ENCODE assay signal across 8 cellular contexts in genomic region chr20:41135888-41136243, GRCh38. TPM values are rescaled to one million over a fixed set of nuclear protein-coding genes. Genes with fewer than 3 reads are reported as not detected.
DNase-seq lines count a peak whose midpoint lies in the region; ATAC-seq, FAIRE-seq and TF ChIP-seq lines count a peak whose summit lies in the region.
"Had no signal": no experiment of that assay in that cellular context is flagged by ENCODE, and none has a peak within 500 bp of the region (broad histone marks: within the 10 kb centered on the region; RNA-seq: fewer than 3 reads in every experiment).

No MANE protein-coding gene starts in this region.

- H3K18ac ChIP-seq in IMR-90 (ENCODE audit: low read depth, low read length), result no peak overlapping the region

- ATAC-seq in IMR-90 (ENCODE audit: low read depth), result no peak

- H4K91ac ChIP-seq in IMR-90 (ENCODE audit: insufficient read depth, low read depth, low read length), result 0 out of 2 replicates have a peak overlapping the region, but pooled peaks have one; percentile 29

- H3K4me2 ChIP-seq in IMR-90 (ENCODE audit: low read depth, low read length), result no peak overlapping the region
- H3K4me2 ChIP-seq in astrocyte (ENCODE audit: low read length), result no peak overlapping the region

- H2BK5ac ChIP-seq in IMR-90 (ENCODE audit: low read depth, low read length, poor library complexity, severe bottlenecking), result no peak overlapping the region

- WGBS in IMR-90 (ENCODE audit: extremely low coverage in 2 of 2, insufficient read length in 1 of 2), 2 experiments, result no CpG with 5 or more reads among the region's 1 CpG

- no TSS peak for BruUV-seq in IMR-90 (replicated peaks; lab: Mats Ljungman, UMichigan)

- no peak overlapping the region for H3K4ac ChIP-seq in IMR-90 (ENCODE audit: low read depth, low read length)

- H2AK5ac ChIP-seq in IMR-90 (ENCODE audit: low read depth, low read length), result peak overlapping the region; percentile 53; the same call in 1 of the 2 replicates

- H2BK15ac ChIP-seq in IMR-90 (ENCODE audit: low read depth, low read length), result no peak overlapping the region

- H2AK9ac ChIP-seq in IMR-90 (replicated peaks; ENCODE audit: low read depth, low read length, poor library complexity), result no peak overlapping the region

- H3K4me3 Mint-ChIP-seq in CD4-positive, alpha-beta memory T cell, result peak overlapping the region; percentile 89 to 95 (median 92)
- peak overlapping the region; percentile 87 for H3K4me3 Mint-ChIP-seq in astrocyte (ENCODE audit: unreplicated experiment)
- H3K4me3 Mint-ChIP-seq in nephron, result peak overlapping the region; percentile 91 to 96 (median 94)

- dilution Hi-C loops in IMR-90 (cut with HindIII; ENCODE audit: low sequenced_read_pairs, unreplicated experiment), result no loop called here

- H3K9me3 ChIP-seq in CD4-positive, alpha-beta memory T cell (ENCODE audit: control insufficient read depth in 1 of 2, low read length in 2 of 2), result no peaks in the 10 kb centered on the region
- no peaks in the 10 kb centered on the region for H3K9me3 ChIP-seq in IMR-90 (ENCODE audit: control insufficient read depth, insufficient read depth, low read length)
- H3K9me3 ChIP-seq in astrocyte (ENCODE audit: insufficient read depth, low read depth, low read length), result no peaks in the 10 kb centered on the region

- no peaks in the 10 kb centered on the region for H3K27me3 Mint-ChIP-seq in CD4-positive, alpha-beta memory T cell
- H3K27me3 Mint-ChIP-seq in astrocyte (ENCODE audit: low read depth, unreplicated experiment) (no peaks in the 10 kb centered on the region), nephron (ENCODE audit: low read depth) (no peaks in the 10 kb centered on the region)

- peaks cover 26% of the 10 kb centered on the region for H4K20me1 ChIP-seq in IMR-90 (ENCODE audit: insufficient read depth, low read length)
- peaks cover 29% of the 10 kb centered on the region for H4K20me1 ChIP-seq in astrocyte (ENCODE audit: insufficient read depth, low read length)

- H2AFZ ChIP-seq in IMR-90 (replicated peaks; ENCODE audit: low read length, poor library complexity) (peak overlapping the region; percentile 98), astrocyte (ENCODE audit: low read depth, low read length) (no peak overlapping the region)

- intact Hi-C loops in CD4-positive, alpha-beta memory T cell (cut with micrococcal nuclease), result loop anchor here (1.0 to 5.0 kb wide), 4 partner anchors 37 to 481 kb away; partner anchors contain the start of genes CHD6 and LPIN3
- intact Hi-C loops in IMR-90 (cut with micrococcal nuclease), result loop anchor here (1.0 to 5.0 kb wide), 3 partner anchors 191 to 556 kb away; partner anchors contain the start of gene LPIN3

- peaks cover 23% of the 10 kb centered on the region for H3K9me1 ChIP-seq in IMR-90 (ENCODE audit: insufficient read depth, low read length)

- no peak for DNase-seq in CD4-positive, alpha-beta memory T cell
- no peak for DNase-seq in IMR-90
- no peak for DNase-seq in astrocyte (ENCODE audit: low read depth)
- DNase-seq in coronary artery (ENCODE audit: low spot score), result no peak
- DNase-seq in NCI-H1092 (lab: John Stamatoyannopoulos, UW), result no peak
- DNase-seq in CD1c-positive myeloid dendritic cell (ENCODE audit: extremely low spot score), result no peak
- DNase-seq: DMS153 had no signal

- TF ChIP-seq POLR2A in IMR-90 (IDR thresholded peaks at IDR 0.05; ENCODE audit: low read depth, low read length), result no peak

- peak overlapping the region; percentile 80 to 87; a peak in 1 of 4 replicates for H4K8ac ChIP-seq in IMR-90 (ENCODE audit: low read depth in 2 of 2, low read length in 2 of 2)

- H3K79me1 ChIP-seq in IMR-90 (ENCODE audit: low read depth in 1 of 2, low read length in 2 of 2), result peaks cover 8 to 31% of the 10 kb centered on the region in 2 experiments; a peak in 3 of 4 replicates

- H3K14ac ChIP-seq in IMR-90 (replicated peaks; ENCODE audit: low read depth, low read length), result no peak overlapping the region

- no peaks in the 10 kb centered on the region for H3K36me3 ChIP-seq in CD4-positive, alpha-beta memory T cell (ENCODE audit: insufficient read depth, low read length)
- H3K36me3 ChIP-seq in IMR-90 (ENCODE audit: control insufficient read depth, insufficient read depth, low read length) (no peaks in the 10 kb centered on the region), astrocyte (ENCODE audit: insufficient read depth, low read length) (no peaks in the 10 kb centered on the region)

- in situ Hi-C loops in IMR-90 (cut with MboI; ENCODE audit: low sequenced_read_pairs), result no loop called here

- H3K79me2 ChIP-seq in astrocyte (ENCODE audit: insufficient read depth, low read length), result peaks cover 35% of the 10 kb centered on the region

- H3K23ac ChIP-seq in IMR-90 (ENCODE audit: low read depth, low read length), result no peak overlapping the region

- no peak overlapping the region for H2BK20ac ChIP-seq in IMR-90 (ENCODE audit: low read depth, low read length)

- H3K4me3 ChIP-seq in CD4-positive, alpha-beta memory T cell (ENCODE audit: low read length in 2 of 2), result no peak overlapping the region
- no peak overlapping the region for H3K4me3 ChIP-seq in IMR-90 (ENCODE audit: insufficient read depth, low read depth, low read length)
- no peak overlapping the region for H3K4me3 ChIP-seq in astrocyte (ENCODE audit: insufficient read depth, low read depth, low read length)
- no peak overlapping the region for H3K4me3 ChIP-seq in coronary artery

- H3K27ac Mint-ChIP-seq in CD4-positive, alpha-beta memory T cell, result peak overlapping the region; percentile 84 to 98 (median 92)
- H3K27ac Mint-ChIP-seq in astrocyte (ENCODE audit: unreplicated experiment) (no peak overlapping the region), nephron (peak overlapping the region; percentile 98 to 100 (median 99))

- no peak overlapping the region for H3K27ac ChIP-seq in CD4-positive, alpha-beta memory T cell (ENCODE audit: low read depth, low read length)
- no peak overlapping the region for H3K27ac ChIP-seq in IMR-90 (ENCODE audit: insufficient read depth, low read length)
- no peak overlapping the region for H3K27ac ChIP-seq in astrocyte (ENCODE audit: low read depth, low read length)
- H3K27ac ChIP-seq in coronary artery, result no peak overlapping the region

- CTCF ChIA-PET in CD4-positive, alpha-beta memory T cell (lab: Charles Lee; ENCODE audit: partially characterized antibody), result interaction anchor here (0.8 to 9.9 kb wide), 36 partner anchors 10 to 557 kb away, joined by 3 to 201 read pairs (median 6); partner anchors contain the start of genes LPIN3 and ZHX3
- CTCF ChIA-PET in IMR-90 (lab: Yijun Ruan, JAX), result interaction anchor here (0.6 to 2.0 kb wide), 3 partner anchors 190 to 275 kb away, joined by 3 to 9 read pairs (median 4); partner anchors contain the start of gene LPIN3

- TF ChIP-seq CTCF in IMR-90 (conservative IDR thresholded peaks at IDR 0.05; ENCODE audit: low read depth, low read length), result no peak
- no peak for TF ChIP-seq CTCF in astrocyte (IDR thresholded peaks at IDR 0.05; ENCODE audit: insufficient read depth, low read depth, low read length)
- TF ChIP-seq CTCF in nephron (IDR thresholded peaks at IDR 0.05; ENCODE audit: unreplicated experiment in 3 of 3), result no peak
- no peak for TF ChIP-seq CTCF in coronary artery (IDR thresholded peaks at IDR 0.05)

- no peak overlapping the region for H4K5ac ChIP-seq in IMR-90 (ENCODE audit: low read depth, low read length)

- peaks cover 0 to 14% of the 10 kb centered on the region in 2 donors for H3K36me3 Mint-ChIP-seq in CD4-positive, alpha-beta memory T cell
- H3K36me3 Mint-ChIP-seq in astrocyte (ENCODE audit: low read depth, unreplicated experiment) (peaks cover 8% of the 10 kb centered on the region), nephron (ENCODE audit: low read depth) (peaks cover 26% of the 10 kb centered on the region)

- H3K9ac ChIP-seq in IMR-90 (ENCODE audit: low read depth, low read length) (no peak overlapping the region), astrocyte (ENCODE audit: low read length) (no peak overlapping the region)

- no peak for FAIRE-seq in astrocyte (lab: Jason Lieb, UNC)

- H3K27me3 ChIP-seq in CD4-positive, alpha-beta memory T cell (ENCODE audit: insufficient read depth, low read length), result no peaks in the 10 kb centered on the region
- no peaks in the 10 kb centered on the region for H3K27me3 ChIP-seq in IMR-90 (ENCODE audit: control insufficient read depth, insufficient read depth, low read length)
- no peaks in the 10 kb centered on the region for H3K27me3 ChIP-seq in astrocyte (ENCODE audit: insufficient read depth, low read length)

- H3K4me1 ChIP-seq in CD4-positive, alpha-beta memory T cell (ENCODE audit: insufficient read depth, low read length), result peaks cover 54% of the 10 kb centered on the region
- H3K4me1 ChIP-seq in IMR-90 (ENCODE audit: control insufficient read depth, insufficient read depth, low read length) (peaks cover 14% of the 10 kb centered on the region), astrocyte (ENCODE audit: insufficient read depth, low read length) (peaks cover 28% of the 10 kb centered on the region)

- no peak overlapping the region for H2BK120ac ChIP-seq in IMR-90 (ENCODE audit: low read depth, low read length)

- peaks cover 33 to 64% (median 52%) of the 10 kb centered on the region in 4 donors for H3K4me1 Mint-ChIP-seq in CD4-positive, alpha-beta memory T cell
- H3K4me1 Mint-ChIP-seq in astrocyte (ENCODE audit: low read depth, unreplicated experiment), result peaks cover 15% of the 10 kb centered on the region
- H3K4me1 Mint-ChIP-seq in nephron, result peaks cover 46% of the 10 kb centered on the region

- H3K56ac ChIP-seq in IMR-90 (ENCODE audit: extremely low read depth, insufficient read depth, low read length), result no peak overlapping the region; the same call in 1 of the 2 replicates

- no peak for TF ChIP-seq RAD21 in IMR-90 (IDR thresholded peaks at IDR 0.05; ENCODE audit: low read length)

- POLR2A ChIA-PET in CD4-positive, alpha-beta memory T cell (lab: Charles Lee; ENCODE audit: partially characterized antibody), result interaction anchor here (1.1 to 16.2 kb wide), 5 partner anchors 18 to 204 kb away, joined by 3 to 753 read pairs (median 4); no protein-coding TSS in a partner anchor
- POLR2A ChIA-PET in IMR-90 (lab: Charles Lee; ENCODE audit: unreplicated experiment), result no interaction called here

- H3K9me3 Mint-ChIP-seq in CD4-positive, alpha-beta memory T cell, result no peaks in the 10 kb centered on the region
- no peaks in the 10 kb centered on the region for H3K9me3 Mint-ChIP-seq in astrocyte (ENCODE audit: unreplicated experiment)
- no peaks in the 10 kb centered on the region for H3K9me3 Mint-ChIP-seq in nephron

TF ChIP-seq in IMR-90, 13 proteins besides CTCF, POLR2A, EP300 and RAD21 (continues in another document):
- TF ChIP-seq MAFK (IDR thresholded peaks at IDR 0.05; ENCODE audit: low read depth, low read length) (no peak), FOS (IDR thresholded peaks at IDR 0.05; ENCODE audit: low read depth, low read length) (no peak), MAZ (IDR thresholded peaks at IDR 0.05; ENCODE audit: borderline replicate concordance, low read depth, low read length) (no peak), RFX5 (IDR thresholded peaks at IDR 0.05; ENCODE audit: low read depth, low read length) (no peak)

RNA-seq across cellular contexts. Expression of gene PLCG1, which starts 1.5 kb away (rescaled TPM):
- 100 to 1,000 TPM; 319 to 320 TPM for total RNA-seq in CD4-positive, alpha-beta memory T cell
- 10 to 100 TPM; 22.8 to 68.7 TPM for polyA plus RNA-seq in CD4-positive, alpha-beta memory T cell
- total RNA-seq in IMR-90 (2012; rRNA removed) (54.7 and 59.1 TPM in 2 replicates), astrocyte (99.6 and 129 TPM in 2 replicates)
- polyA plus RNA-seq in IMR-90 (2012; rRNA removed), result 69.1 and 74.2 TPM in 2 replicates
- polyA plus RNA-seq in IMR-90 (2012; cell fraction: cytosol; rRNA removed), result 22.5 and 32.9 TPM in 2 replicates
- polyA plus RNA-seq in IMR-90 (2012; cell fraction: nucleus; rRNA removed; ENCODE audit: low replicate concordance), result 442 and 448 TPM in 2 replicates
